In the genomic region with DNA sequence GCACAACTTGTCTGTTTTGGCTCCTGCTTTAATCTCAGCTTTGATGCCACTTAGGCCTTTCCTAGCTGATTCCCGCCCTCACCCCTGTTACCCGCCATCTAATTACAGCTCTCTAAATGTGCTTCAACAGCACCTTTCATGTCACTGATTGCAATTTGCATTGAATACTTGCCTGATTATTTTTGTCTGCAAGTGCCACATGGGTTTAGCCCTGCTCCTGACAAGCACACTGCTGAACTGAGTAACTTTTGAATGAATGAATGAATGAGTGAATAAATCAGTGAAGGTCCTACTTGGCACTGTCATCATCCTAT, we compare ENCODE assay signal across 8 cellular contexts. TPM values are rescaled to one million over a fixed set of nuclear protein-coding genes. Genes with fewer than 3 reads are reported as not detected.
DNase-seq lines count a peak whose midpoint lies in the region; ATAC-seq, FAIRE-seq and TF ChIP-seq lines count a peak whose summit lies in the region.

No MANE protein-coding gene starts in this region.

- TF ChIP-seq CTCF in HFF-Myc (IDR thresholded peaks at IDR 0.05; ENCODE audit: low read depth, low read length, missing control alignments) (no peak), astrocyte (IDR thresholded peaks at IDR 0.05; ENCODE audit: insufficient read depth, low read depth, low read length) (no peak), OCI-LY7 (conservative IDR thresholded peaks at IDR 0.05; ENCODE audit: low read length) (no peak)

- H3K4me1 Mint-ChIP-seq in astrocyte (ENCODE audit: low read depth, unreplicated experiment) (peaks cover 22% of the 10 kb centered on the region), memory B cell (peaks cover 12% of the 10 kb centered on the region)

- H3K27ac ChIP-seq in ACC112 (ENCODE audit: low read depth, low read length), result peak overlapping the region; percentile 26
- H3K27ac ChIP-seq in astrocyte (ENCODE audit: low read depth, low read length), result no peak overlapping the region
- H3K27ac ChIP-seq in OCI-LY7 (ENCODE audit: low read depth, low read length, poor library complexity, severe bottlenecking), result no peak overlapping the region

- H3K4me1 ChIP-seq in ACC112 (ENCODE audit: control insufficient read depth, insufficient read depth, low read length, unreplicated experiment) (peaks cover 17% of the 10 kb centered on the region), astrocyte (ENCODE audit: insufficient read depth, low read length) (peaks cover 18% of the 10 kb centered on the region), OCI-LY7 (ENCODE audit: insufficient read depth, low read length, poor library complexity, severe bottlenecking) (no peaks in the 10 kb centered on the region)

- H3K4me2 ChIP-seq in astrocyte (ENCODE audit: low read length), result peak overlapping the region; percentile 91
- H3K4me2 ChIP-seq in OCI-LY7 (ENCODE audit: low read length), result no peak overlapping the region; the same call in 1 of the 2 replicates

- no peak for FAIRE-seq in astrocyte (lab: Jason Lieb, UNC)

- H3K27me3 ChIP-seq in ACC112 (ENCODE audit: insufficient read depth, low read length) (no peaks in the 10 kb centered on the region), astrocyte (ENCODE audit: insufficient read depth, low read length) (no peaks in the 10 kb centered on the region)

- H3K9me3 Mint-ChIP-seq in astrocyte (ENCODE audit: unreplicated experiment), result peaks cover 4% of the 10 kb centered on the region
- no peaks in the 10 kb centered on the region for H3K9me3 Mint-ChIP-seq in memory B cell

- H3K4me3 ChIP-seq in ACC112 (ENCODE audit: low read depth, low read length), result peak overlapping the region; percentile 95
- peak overlapping the region; percentile 92 for H3K4me3 ChIP-seq in HFF-Myc (replicated peaks; ENCODE audit: low read depth, low read length)
- peak overlapping the region; percentile 93 for H3K4me3 ChIP-seq in astrocyte (ENCODE audit: insufficient read depth, low read depth, low read length)
- H3K4me3 ChIP-seq in OCI-LY7 (ENCODE audit: low read depth, low read length, poor library complexity, severe bottlenecking), result no peak overlapping the region

- no peaks in the 10 kb centered on the region for H3K27me3 Mint-ChIP-seq in astrocyte (ENCODE audit: low read depth, unreplicated experiment)
- peaks cover 14% of the 10 kb centered on the region for H3K27me3 Mint-ChIP-seq in memory B cell

- peaks cover 33% of the 10 kb centered on the region for H3K79me2 ChIP-seq in ACC112 (ENCODE audit: control insufficient read depth, insufficient read depth, low read length, unreplicated experiment)
- peaks cover 40% of the 10 kb centered on the region for H3K79me2 ChIP-seq in astrocyte (ENCODE audit: insufficient read depth, low read length)
- H3K79me2 ChIP-seq in OCI-LY7 (ENCODE audit: insufficient read depth, low read depth, low read length), result no peaks in the 10 kb centered on the region

- H3K9ac ChIP-seq in astrocyte (ENCODE audit: low read length), result peak overlapping the region; percentile 96

- intact Hi-C loops in OCI-LY7 (cut with micrococcal nuclease; ENCODE audit: unreplicated experiment), result no loop called here

- H3K9me2 ChIP-seq in OCI-LY7 (ENCODE audit: insufficient read depth, low read length), result no peaks in the 10 kb centered on the region

- peak overlapping the region; percentile 79 for H2AFZ ChIP-seq in ACC112 (ENCODE audit: low read length, unreplicated experiment)
- peak overlapping the region; percentile 83 for H2AFZ ChIP-seq in astrocyte (ENCODE audit: low read depth, low read length)
- no peak overlapping the region for H2AFZ ChIP-seq in OCI-LY7 (ENCODE audit: low read length)

- H3K36me3 Mint-ChIP-seq in astrocyte (ENCODE audit: low read depth, unreplicated experiment) (peaks cover 6% of the 10 kb centered on the region), memory B cell (peaks cover under 1% of the 10 kb centered on the region)

- no peaks in the 10 kb centered on the region for H3K36me3 ChIP-seq in ACC112 (ENCODE audit: insufficient read depth, low read length)
- peaks cover 2% of the 10 kb centered on the region for H3K36me3 ChIP-seq in astrocyte (ENCODE audit: insufficient read depth, low read length)
- H3K36me3 ChIP-seq in OCI-LY7 (ENCODE audit: insufficient read depth, low read length), result no peaks in the 10 kb centered on the region

- H3K4me3 Mint-ChIP-seq in astrocyte (ENCODE audit: unreplicated experiment) (peak overlapping the region; percentile 83), memory B cell (peak overlapping the region; percentile 81)

- no TSS peak for BruUV-seq in OCI-LY7 (replicated peaks; lab: Mats Ljungman, UMichigan)

- H4K20me1 ChIP-seq in astrocyte (ENCODE audit: insufficient read depth, low read length) (peaks cover 23% of the 10 kb centered on the region), OCI-LY7 (ENCODE audit: insufficient read depth, low read length) (no peaks in the 10 kb centered on the region)

- DNase-seq in HFF-Myc (ENCODE audit: extremely low read depth, low read depth) (no peak), astrocyte (ENCODE audit: low read depth) (no peak), memory B cell (ENCODE audit: low spot score in 2 of 2) (no peak), OCI-LY7 (ENCODE audit: low spot score) (no peak), glomerular visceral epithelial cell (ENCODE audit: extremely low spot score) (no peak), inferior parietal cortex (ENCODE audit: extremely low spot score) (no peak)

- H3K27ac Mint-ChIP-seq in astrocyte (ENCODE audit: unreplicated experiment), result no peak overlapping the region
- H3K27ac Mint-ChIP-seq in memory B cell, result no peak overlapping the region

- CTCF ChIA-PET in OCI-LY7 (lab: Charles Lee; ENCODE audit: unreplicated experiment), result no interaction called here

- H3K9me3 ChIP-seq in astrocyte (ENCODE audit: insufficient read depth, low read depth, low read length), result no peaks in the 10 kb centered on the region
- no peaks in the 10 kb centered on the region for H3K9me3 ChIP-seq in OCI-LY7 (ENCODE audit: low read length)

- POLR2A ChIA-PET in OCI-LY7 (lab: Charles Lee), result no interaction called here

- ATAC-seq in memory B cell (ENCODE audit: low read depth) (peak; percentile 11), HG02571 (IDR thresholded peaks at IDR 0.05; ENCODE audit: unreplicated experiment) (no peak)

RNA-seq across cellular contexts. Expression of gene DCBLD1, which starts 0.6 kb away (rescaled TPM):
- total RNA-seq in astrocyte, result 36.8 and 44.9 TPM in 2 replicates
- not detected in 2 replicates for total RNA-seq in OCI-LY7 (2014; rRNA removed; shearing (Covaris generic))
- 0.08 and 0.39 TPM in 2 replicates for total RNA-seq in OCI-LY7 (2022)

RNA-seq across cellular contexts. Expression of gene ROS1, which starts 56.1 kb away (rescaled TPM):
- not detected in 2 replicates for total RNA-seq in astrocyte
- not detected in 2 replicates for total RNA-seq in OCI-LY7 (2014; rRNA removed; shearing (Covaris generic))
- not detected in 2 replicates for total RNA-seq in OCI-LY7 (2022)

Comparison
In these comparisons a context has a peak if more than half of its experiments do, and no peak if none do; other contexts are left out.
1. RNA of gene DCBLD1, which starts 0.6 kb away (total RNA-seq): 36.8 to 44.9 TPM in astrocyte; 0.08 to 0.39 TPM in OCI-LY7; every median in the first group is over 10 times any median in the second.